ENCODE assay signal across 2 cellular contexts in genomic region chr1:35885961-35886558, GRCh38.
TF ChIP-seq lines count a peak whose summit lies in the region.

No MANE protein-coding gene starts in this region.

TF ChIP-seq in A549, 52 proteins besides CTCF, POLR2A, EP300 and RAD21 (continued from another document):
- TF ChIP-seq MAX (IDR thresholded peaks at IDR 0.05) (no peak), TFCP2L1 (CRISPR knock-in tag; IDR thresholded peaks at IDR 0.05) (no peak)

TF ChIP-seq in GM23338, 12 proteins besides CTCF, POLR2A, EP300 and RAD21:
- no peak for TF ChIP-seq ZNF462 (CRISPR knock-in tag; IDR thresholded peaks at IDR 0.05)
- TF ChIP-seq, protein P1, sequence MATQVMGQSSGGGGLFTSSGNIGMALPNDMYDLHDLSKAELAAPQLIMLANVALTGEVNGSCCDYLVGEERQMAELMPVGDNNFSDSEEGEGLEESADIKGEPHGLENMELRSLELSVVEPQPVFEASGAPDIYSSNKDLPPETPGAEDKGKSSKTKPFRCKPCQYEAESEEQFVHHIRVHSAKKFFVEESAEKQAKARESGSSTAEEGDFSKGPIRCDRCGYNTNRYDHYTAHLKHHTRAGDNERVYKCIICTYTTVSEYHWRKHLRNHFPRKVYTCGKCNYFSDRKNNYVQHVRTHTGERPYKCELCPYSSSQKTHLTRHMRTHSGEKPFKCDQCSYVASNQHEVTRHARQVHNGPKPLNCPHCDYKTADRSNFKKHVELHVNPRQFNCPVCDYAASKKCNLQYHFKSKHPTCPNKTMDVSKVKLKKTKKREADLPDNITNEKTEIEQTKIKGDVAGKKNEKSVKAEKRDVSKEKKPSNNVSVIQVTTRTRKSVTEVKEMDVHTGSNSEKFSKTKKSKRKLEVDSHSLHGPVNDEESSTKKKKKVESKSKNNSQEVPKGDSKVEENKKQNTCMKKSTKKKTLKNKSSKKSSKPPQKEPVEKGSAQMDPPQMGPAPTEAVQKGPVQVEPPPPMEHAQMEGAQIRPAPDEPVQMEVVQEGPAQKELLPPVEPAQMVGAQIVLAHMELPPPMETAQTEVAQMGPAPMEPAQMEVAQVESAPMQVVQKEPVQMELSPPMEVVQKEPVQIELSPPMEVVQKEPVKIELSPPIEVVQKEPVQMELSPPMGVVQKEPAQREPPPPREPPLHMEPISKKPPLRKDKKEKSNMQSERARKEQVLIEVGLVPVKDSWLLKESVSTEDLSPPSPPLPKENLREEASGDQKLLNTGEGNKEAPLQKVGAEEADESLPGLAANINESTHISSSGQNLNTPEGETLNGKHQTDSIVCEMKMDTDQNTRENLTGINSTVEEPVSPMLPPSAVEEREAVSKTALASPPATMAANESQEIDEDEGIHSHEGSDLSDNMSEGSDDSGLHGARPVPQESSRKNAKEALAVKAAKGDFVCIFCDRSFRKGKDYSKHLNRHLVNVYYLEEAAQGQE (IDR thresholded peaks at IDR 0.05; ENCODE audit: unreplicated experiment) = peak; percentile 9
- TF ChIP-seq EZH2 (IDR thresholded peaks at IDR 0.05; ENCODE audit: low read depth, unreplicated experiment) = no peak
- no peak for TF ChIP-seq ZNF114 (CRISPR knock-in tag; IDR thresholded peaks at IDR 0.05)
- no peak for TF ChIP-seq EZH2phosphoT487 (IDR thresholded peaks at IDR 0.05; ENCODE audit: unreplicated experiment)
- TF ChIP-seq ZNF331 (CRISPR knock-in tag; IDR thresholded peaks at IDR 0.05; ENCODE audit: low read depth) = no peak
- TF ChIP-seq POLR2AphosphoS5 (IDR thresholded peaks at IDR 0.05; ENCODE audit: low read depth) = peak; percentile 40; the same call in 1 of the 2 replicates
- TF ChIP-seq CREB1 (CRISPR knock-in tag; IDR thresholded peaks at IDR 0.05; ENCODE audit: low read depth) = 0 out of 2 replicates have a peak, but pooled peaks have one; percentile 3
- TF ChIP-seq ETS1 (IDR thresholded peaks at IDR 0.05) = no peak
- TF ChIP-seq STAT1 (IDR thresholded peaks at IDR 0.05; ENCODE audit: unreplicated experiment) = no peak
- no peak for TF ChIP-seq JUNB (IDR thresholded peaks at IDR 0.05; ENCODE audit: unreplicated experiment)
- peak; percentile 29; the same call in 1 of the 2 replicates for TF ChIP-seq NANOG (IDR thresholded peaks at IDR 0.05; ENCODE audit: borderline replicate concordance)
TF ChIP-seq in GM23338: peak in this region for 4.
